In genomic region chr14:103712633-103713247, GRCh38 we compare ENCODE assay signal across 1 cellular context.
TF ChIP-seq lines count a peak whose summit lies in the region.

No MANE protein-coding gene starts in this region.

TF ChIP-seq in IMR-90, 13 proteins besides CTCF, POLR2A, EP300 and RAD21 (continued from another document):
- TF ChIP-seq USF2 (IDR thresholded peaks at IDR 0.05; ENCODE audit: low read depth, low read length) = no peak
- TF ChIP-seq ELK1 (IDR thresholded peaks at IDR 0.05; ENCODE audit: borderline replicate concordance, low read depth, low read length) = no peak
- TF ChIP-seq CHD1 (IDR thresholded peaks at IDR 0.05; ENCODE audit: low read depth, low read length) = no peak
- no peak for TF ChIP-seq CEBPB (IDR thresholded peaks at IDR 0.05; ENCODE audit: low read depth, low read length)
- no peak for TF ChIP-seq RCOR1 (IDR thresholded peaks at IDR 0.05; ENCODE audit: insufficient replicate concordance, low read length)
- no peak for TF ChIP-seq NFE2L2 (IDR thresholded peaks at IDR 0.05; ENCODE audit: low read depth, low read length)
- TF ChIP-seq MAZ (IDR thresholded peaks at IDR 0.05; ENCODE audit: borderline replicate concordance, low read depth, low read length) = no peak
- TF ChIP-seq RFX5 (IDR thresholded peaks at IDR 0.05; ENCODE audit: low read depth, low read length) = no peak
- no peak for TF ChIP-seq MAFK (IDR thresholded peaks at IDR 0.05; ENCODE audit: low read depth, low read length)
- TF ChIP-seq BHLHE40 (IDR thresholded peaks at IDR 0.05; ENCODE audit: low read depth, low read length) = no peak
